In genomic region chr11:67954251-67954650, GRCh38 we compare ENCODE assay signal across 2 cellular contexts. TPM values are rescaled to one million over a fixed set of nuclear protein-coding genes. Genes with fewer than 3 reads are reported as not detected.
"Had no signal": no experiment of that assay in that cellular context is flagged by ENCODE, and none has a peak within 500 bp of the region (broad histone marks: within the 10 kb centered on the region; RNA-seq: fewer than 3 reads in every experiment).

No MANE protein-coding gene starts in this region.

RNA-seq across cellular contexts. Expression of gene ALDH3B1, which starts 55.9 kb away (rescaled TPM):
- total RNA-seq: T-helper 1 cell treated with Interleukin-12 subunit alpha and Interleukin-12 subunit beta and Interleukin-4 antibody, amounts not matched to agents 30 ng/mL and 1 ng/mL, for 36 hours had no signal
- polyA plus RNA-seq: neural cell had no signal
